Comparison of ENCODE assay signal across 13 cellular contexts in the genomic region with DNA sequence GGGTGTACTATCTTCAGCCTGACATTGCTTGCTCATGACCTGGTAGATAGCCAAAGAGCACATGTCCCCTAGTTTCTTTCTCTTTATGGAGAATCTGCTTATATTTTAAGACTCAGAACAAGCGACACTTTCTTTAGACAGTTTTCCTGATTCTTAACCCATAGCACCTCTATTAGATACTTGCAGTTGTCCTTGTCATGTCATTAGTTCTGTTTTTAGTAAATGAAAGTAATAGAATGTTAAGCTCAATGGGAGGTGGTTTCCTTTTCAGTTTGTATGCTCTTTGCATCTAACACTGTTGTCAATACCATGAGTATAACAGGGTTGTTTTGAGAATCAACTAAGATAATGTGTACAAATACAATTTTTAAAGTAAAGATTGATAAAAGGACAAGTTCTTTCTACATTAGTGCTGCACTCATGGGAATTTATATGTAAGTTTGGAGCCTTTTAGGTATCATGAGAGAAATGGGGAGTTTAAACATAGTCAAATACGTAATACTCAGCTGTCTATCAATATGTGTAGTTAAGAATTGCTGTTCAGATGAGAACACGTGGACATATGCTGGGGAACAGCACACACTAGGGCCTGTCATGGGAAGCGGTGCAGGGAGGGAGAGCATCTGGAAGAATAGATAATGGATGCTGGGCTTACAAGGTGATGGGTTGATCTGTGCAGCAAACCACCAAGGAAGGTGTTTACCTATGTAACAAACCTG.
A peak's percentile ranks its signal among the peaks of the same experiment; 100 is the strongest.
DNase-seq lines count a peak whose midpoint lies in the region; ATAC-seq lines count a peak whose summit lies in the region.
"Had no signal": no experiment of that assay in that cellular context is flagged by ENCODE, and none has a peak within 500 bp of the region (broad histone marks: within the 10 kb centered on the region; RNA-seq: fewer than 3 reads in every experiment).

No MANE protein-coding gene starts in this region.

- no peaks in the 10 kb centered on the region for H3K27me3 ChIP-seq in right cardiac atrium (ENCODE audit: control insufficient read depth, insufficient read depth)

- 70% methylated on average over 4 of the region's 4 CpGs for WGBS in right cardiac atrium

- no peak for DNase-seq in Ammon's horn (ENCODE audit: low spot score)
- DNase-seq in 8988T: no peak
- DNase-seq in right cardiac atrium: no peak
- no peak for DNase-seq in activated T-cell treated with anti-CD3 and anti-CD28 coated beads for 4 hours
- DNase-seq: activated CD4-positive, alpha-beta T cell treated with anti-CD3 and anti-CD28 coated beads, Interleukin-2, amount 10 ng/mL, durations not matched to agents 7 days and 5 days; activated naive CD4-positive, alpha-beta T cell treated with anti-CD3 and anti-CD28 coated beads, Interleukin-2, amount 10 ng/mL, durations not matched to agents 7 days and 5 days; cerebellar nuclear complex; mucosa of descending colon; psoas muscle had no signal

- H3K27ac ChIP-seq in right cardiac atrium (ENCODE audit: low read length): no peak overlapping the region
- H3K27ac ChIP-seq: psoas muscle had no signal

- no peaks in the 10 kb centered on the region for H3K9me3 ChIP-seq in right cardiac atrium (ENCODE audit: control insufficient read depth, low read length)
- H3K9me3 ChIP-seq: mucosa of descending colon, psoas muscle had no signal

- H3K4me3 ChIP-seq in right cardiac atrium (ENCODE audit: low read length): no peak overlapping the region
- H3K4me3 ChIP-seq: mucosa of descending colon, psoas muscle had no signal

- H3K4me1 ChIP-seq in right cardiac atrium (ENCODE audit: control insufficient read depth, insufficient read depth, low read length): no peaks in the 10 kb centered on the region
- H3K4me1 ChIP-seq: psoas muscle had no signal

- ATAC-seq in GM18520 (IDR thresholded peaks at IDR 0.05; ENCODE audit: unreplicated experiment): peak; percentile 99
- peak; percentile 99 for ATAC-seq in GM21367 (IDR thresholded peaks at IDR 0.05; ENCODE audit: unreplicated experiment)
- ATAC-seq in HG02943 (IDR thresholded peaks at IDR 0.05; ENCODE audit: low read depth, unreplicated experiment): peak; percentile 98
- ATAC-seq in HG03558 (IDR thresholded peaks at IDR 0.05; ENCODE audit: extremely low read depth, unreplicated experiment): peak; percentile 98
- no peak for ATAC-seq in right cardiac atrium
- ATAC-seq: mucosa of descending colon, psoas muscle had no signal

- intact Hi-C loops in right cardiac atrium (cut with DNase I): no loop called here

Comparison
In these comparisons a context has a peak if more than half of its experiments do, and no peak if none do; other contexts are left out.
1. ATAC-seq: peak in GM18520 (single experiment), GM21367 (single experiment), HG02943 (single experiment) and HG03558 (single experiment); none in right cardiac atrium (0 of 2).